In genomic region chr2:151828143-151828889, GRCh38 we compare ENCODE assay signal across 8 cellular contexts. TPM values are rescaled to one million over a fixed set of nuclear protein-coding genes. Genes with fewer than 3 reads are reported as not detected.
DNase-seq lines count a peak whose midpoint lies in the region; ATAC-seq and TF ChIP-seq lines count a peak whose summit lies in the region.

TSS of gene ARL5A (minus strand) at chr2:151828421. CDS start at chr2:151828176, 245 bp downstream.

- WGBS in right lobe of liver (ENCODE audit: insufficient coverage, low coverage, low lambda C conversion rate, missing lambda C conversion rate), result 0% methylated on average over 25 of the region's 64 CpGs

- no peaks in the 10 kb centered on the region for H3K27me3 Mint-ChIP-seq in CD14-positive monocyte (ENCODE audit: low read depth in 3 of 3)

- ATAC-seq in GM19397 (IDR thresholded peaks at IDR 0.05; ENCODE audit: unreplicated experiment) (peak; percentile 95), HG03571 (IDR thresholded peaks at IDR 0.05; ENCODE audit: unreplicated experiment) (peak; percentile 95), right lobe of liver (peak; percentile 96 to 99 (median 98))

- peak within 1 kb of the TSS; percentile 81 to 96 (median 95) for H3K27ac Mint-ChIP-seq in CD14-positive monocyte

- H3K9me3 Mint-ChIP-seq in CD14-positive monocyte, result no peaks in the 10 kb centered on the region

- H3K4me3 ChIP-seq in dorsolateral prefrontal cortex, result peak within 1 kb of the TSS; percentile 47 to 98 (median 87)
- peak within 1 kb of the TSS; percentile 81 to 87 (median 84) for H3K4me3 ChIP-seq in right lobe of liver

- TF ChIP-seq CTCF in CD14-positive monocyte (IDR thresholded peaks at IDR 0.05) (no peak), dorsolateral prefrontal cortex (IDR thresholded peaks at IDR 0.05 in 54 of 56, conservative IDR thresholded peaks at IDR 0.05 in 2 of 56; ENCODE audit: low read depth in 1 of 56, partially characterized antibody in 56 of 56) (peak in 26 of 56 donors; percentile 11 to 57 (median 24)), right lobe of liver (IDR thresholded peaks at IDR 0.05) (no peak)

- no peaks in the 10 kb centered on the region for H3K36me3 ChIP-seq in right lobe of liver

- peak; percentile 93 for DNase-seq in CD14-positive monocyte (ENCODE audit: low spot score)
- DNase-seq in NCI-H82 (lab: John Stamatoyannopoulos, UW), result peak; percentile 97
- DNase-seq in activated CD4-positive, alpha-beta T cell treated with anti-CD3 and anti-CD28 coated beads, Interleukin-2, amount 50 U/mL, for 48 hours, result peak; percentile 90 to 93
- peak; percentile 88 to 98 (median 94) for DNase-seq in dorsolateral prefrontal cortex
- DNase-seq in right lobe of liver, result peak; percentile 96 to 97 (median 97)
- DNase-seq in stimulated activated CD4-positive, alpha-beta T cell treated with anti-CD3 and anti-CD28 coated beads, Interleukin-4, amount 100 ng/mL, for 4 hours, result peak; percentile 92 to 93

- H3K4me1 ChIP-seq in right lobe of liver, result peaks cover 0 to 9% (median 2%) of the 10 kb centered on the region in 4 donors

- intact Hi-C loops in CD14-positive monocyte (cut with micrococcal nuclease) (loop anchor here (5.0 to 10.0 kb wide), 3 partner anchors 59 to 889 kb away; partner anchors contain the start of genes ARL6IP6 (in 1 of the 2) and PRPF40A (in 1 of the 2)), dorsolateral prefrontal cortex (cut with DNase I) (loop anchor here (10.0 kb wide), 1 partner anchor 176 kb away; no protein-coding TSS in a partner anchor), right lobe of liver (cut with DNase I) (no loop called here)

- no peaks in the 10 kb centered on the region for H3K9me3 ChIP-seq in right lobe of liver

- TF ChIP-seq POLR2A in right lobe of liver (IDR thresholded peaks at IDR 0.05), result peak; percentile 84

- H3K27me3 ChIP-seq in dorsolateral prefrontal cortex, result no peaks in the 10 kb centered on the region
- no peaks in the 10 kb centered on the region for H3K27me3 ChIP-seq in right lobe of liver

- H3K4me3 Mint-ChIP-seq in CD14-positive monocyte, result peak within 1 kb of the TSS; percentile 96 to 98

- H3K27ac ChIP-seq in dorsolateral prefrontal cortex, result peak within 1 kb of the TSS; percentile 25 to 95 (median 82)
- peak within 1 kb of the TSS; percentile 66 to 78 (median 76) for H3K27ac ChIP-seq in right lobe of liver

- H3K36me3 Mint-ChIP-seq in CD14-positive monocyte, result peaks cover under 1 to 7% of the 10 kb centered on the region in 2 donors

- H3K4me1 Mint-ChIP-seq in CD14-positive monocyte, result peaks cover 44% of the 10 kb centered on the region

RNA-seq across cellular contexts. Expression of gene ARL5A, which starts in this region (rescaled TPM):
- 10 to 100 TPM; 74.5 to 85.8 TPM for polyA plus RNA-seq in CD14-positive monocyte
- total RNA-seq in dorsolateral prefrontal cortex (10 to 100 TPM; 32.5 to 67.6 (median 45.8) TPM), right lobe of liver (10 to 100 TPM; 20.0 to 33.3 (median 22.4) TPM)

Comparison
In these comparisons a context has a peak if more than half of its experiments do, and no peak if none do; other contexts are left out.
1. Peak in every context shown above with its lines: DNase-seq, ATAC-seq, H3K4me3 ChIP-seq and H3K27ac ChIP-seq.
2. intact Hi-C loops: an anchor here in CD14-positive monocyte (5.0 to 10.0 kb wide) and dorsolateral prefrontal cortex (10.0 kb wide); none called in right lobe of liver.